ENCODE assay signal across 1 cellular context in the genomic region with DNA sequence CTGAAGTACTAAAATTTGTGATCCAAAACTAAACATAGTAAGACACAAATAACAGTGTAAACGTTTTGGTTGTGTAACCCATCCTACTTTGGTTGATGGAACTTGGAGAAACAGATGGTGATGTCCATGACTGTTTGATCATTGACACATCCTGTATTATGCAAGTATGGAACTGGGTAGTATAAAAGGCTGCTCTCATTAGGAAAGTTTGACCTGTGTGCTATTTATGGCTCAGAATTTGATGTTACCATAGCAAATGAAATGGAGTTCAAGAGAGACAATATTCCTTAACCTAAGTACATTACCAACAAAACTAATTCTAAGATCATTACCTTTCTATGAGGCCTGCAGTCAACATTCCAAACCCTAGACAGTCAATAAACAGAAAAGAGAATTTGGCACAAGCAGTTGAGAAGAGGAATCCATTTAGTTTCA.
TF ChIP-seq lines count a peak whose summit lies in the region.

No MANE protein-coding gene starts in this region.

TF ChIP-seq in HepG2, 621 proteins besides CTCF, POLR2A, EP300 and RAD21 (continued from another document and continues in another):
- peak; percentile 27; the same call in 1 of the 2 replicates for TF ChIP-seq ZNF281 (CRISPR knock-in tag; IDR thresholded peaks at IDR 0.05; ENCODE audit: borderline replicate concordance)
- no peak for TF ChIP-seq MAFK (conservative IDR thresholded peaks at IDR 0.05 in 1 of 2, IDR thresholded peaks at IDR 0.05 in 1 of 2; ENCODE audit: low read length in 2 of 2)
- no peak for TF ChIP-seq TFDP2 (CRISPR knock-in tag; IDR thresholded peaks at IDR 0.05)
- TF ChIP-seq SP5 (CRISPR knock-in tag; IDR thresholded peaks at IDR 0.05; ENCODE audit: borderline replicate concordance, low read depth): no peak
- no peak for TF ChIP-seq ZNF496 (CRISPR knock-in tag; IDR thresholded peaks at IDR 0.05; ENCODE audit: insufficient replicate concordance)
- TF ChIP-seq KDM1A (CRISPR knock-in tag; IDR thresholded peaks at IDR 0.05): peak; percentile 70; the same call in 1 of the 2 replicates
- TF ChIP-seq JUND (CRISPR knock-in tag; IDR thresholded peaks at IDR 0.05): no peak
- no peak for TF ChIP-seq ATF1 (CRISPR knock-in tag; IDR thresholded peaks at IDR 0.05)
- TF ChIP-seq, protein P1, sequence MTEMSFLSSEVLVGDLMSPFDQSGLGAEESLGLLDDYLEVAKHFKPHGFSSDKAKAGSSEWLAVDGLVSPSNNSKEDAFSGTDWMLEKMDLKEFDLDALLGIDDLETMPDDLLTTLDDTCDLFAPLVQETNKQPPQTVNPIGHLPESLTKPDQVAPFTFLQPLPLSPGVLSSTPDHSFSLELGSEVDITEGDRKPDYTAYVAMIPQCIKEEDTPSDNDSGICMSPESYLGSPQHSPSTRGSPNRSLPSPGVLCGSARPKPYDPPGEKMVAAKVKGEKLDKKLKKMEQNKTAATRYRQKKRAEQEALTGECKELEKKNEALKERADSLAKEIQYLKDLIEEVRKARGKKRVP (CRISPR knock-in tag; IDR thresholded peaks at IDR 0.05): peak in 1 of 2 experiments; percentile 66; a peak in 2 of 4 replicates
- no peak for TF ChIP-seq MTERF4 (CRISPR knock-in tag; IDR thresholded peaks at IDR 0.05)
- TF ChIP-seq, protein P2, sequence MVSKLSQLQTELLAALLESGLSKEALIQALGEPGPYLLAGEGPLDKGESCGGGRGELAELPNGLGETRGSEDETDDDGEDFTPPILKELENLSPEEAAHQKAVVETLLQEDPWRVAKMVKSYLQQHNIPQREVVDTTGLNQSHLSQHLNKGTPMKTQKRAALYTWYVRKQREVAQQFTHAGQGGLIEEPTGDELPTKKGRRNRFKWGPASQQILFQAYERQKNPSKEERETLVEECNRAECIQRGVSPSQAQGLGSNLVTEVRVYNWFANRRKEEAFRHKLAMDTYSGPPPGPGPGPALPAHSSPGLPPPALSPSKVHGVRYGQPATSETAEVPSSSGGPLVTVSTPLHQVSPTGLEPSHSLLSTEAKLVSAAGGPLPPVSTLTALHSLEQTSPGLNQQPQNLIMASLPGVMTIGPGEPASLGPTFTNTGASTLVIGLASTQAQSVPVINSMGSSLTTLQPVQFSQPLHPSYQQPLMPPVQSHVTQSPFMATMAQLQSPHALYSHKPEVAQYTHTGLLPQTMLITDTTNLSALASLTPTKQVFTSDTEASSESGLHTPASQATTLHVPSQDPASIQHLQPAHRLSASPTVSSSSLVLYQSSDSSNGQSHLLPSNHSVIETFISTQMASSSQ (IDR thresholded peaks at IDR 0.05; ENCODE audit: low read depth): no peak
- TF ChIP-seq, protein P2 (CRISPR knock-in tag; IDR thresholded peaks at IDR 0.05; ENCODE audit: borderline replicate concordance): peak; percentile 50; the same call in 1 of the 2 replicates
- TF ChIP-seq CBX1 (IDR thresholded peaks at IDR 0.05; ENCODE audit: low read depth): no peak
- TF ChIP-seq ELF1 (CRISPR knock-in tag; IDR thresholded peaks at IDR 0.05): no peak
- TF ChIP-seq, protein P3, sequence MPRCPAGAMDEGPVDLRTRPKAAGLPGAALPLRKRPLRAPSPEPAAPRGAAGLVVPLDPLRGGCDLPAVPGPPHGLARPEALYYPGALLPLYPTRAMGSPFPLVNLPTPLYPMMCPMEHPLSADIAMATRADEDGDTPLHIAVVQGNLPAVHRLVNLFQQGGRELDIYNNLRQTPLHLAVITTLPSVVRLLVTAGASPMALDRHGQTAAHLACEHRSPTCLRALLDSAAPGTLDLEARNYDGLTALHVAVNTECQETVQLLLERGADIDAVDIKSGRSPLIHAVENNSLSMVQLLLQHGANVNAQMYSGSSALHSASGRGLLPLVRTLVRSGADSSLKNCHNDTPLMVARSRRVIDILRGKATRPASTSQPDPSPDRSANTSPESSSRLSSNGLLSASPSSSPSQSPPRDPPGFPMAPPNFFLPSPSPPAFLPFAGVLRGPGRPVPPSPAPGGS (CRISPR knock-in tag; IDR thresholded peaks at IDR 0.05): no peak
- TF ChIP-seq NR2C2 (CRISPR knock-in tag; IDR thresholded peaks at IDR 0.05; ENCODE audit: borderline replicate concordance): no peak; the same call in 1 of the 2 replicates
- TF ChIP-seq GTF2F1 (IDR thresholded peaks at IDR 0.05; ENCODE audit: low read length): no peak
- TF ChIP-seq SP4 (CRISPR knock-in tag; IDR thresholded peaks at IDR 0.05): no peak
- TF ChIP-seq ZBTB7A (CRISPR knock-in tag; IDR thresholded peaks at IDR 0.05): no peak
- no peak for TF ChIP-seq CAMTA2 (CRISPR knock-in tag; IDR thresholded peaks at IDR 0.05; ENCODE audit: borderline replicate concordance)
- no peak for TF ChIP-seq ZNF563 (CRISPR knock-in tag; IDR thresholded peaks at IDR 0.05)
- TF ChIP-seq ZNF772 (CRISPR knock-in tag; IDR thresholded peaks at IDR 0.05): no peak
- no peak for TF ChIP-seq ZFP90 (CRISPR knock-in tag; IDR thresholded peaks at IDR 0.05; ENCODE audit: borderline replicate concordance)
- no peak for TF ChIP-seq NFAT5 (CRISPR knock-in tag; IDR thresholded peaks at IDR 0.05)
- peak; percentile 61 for TF ChIP-seq RARA (CRISPR knock-in tag; IDR thresholded peaks at IDR 0.05)
- TF ChIP-seq ZNF724P (CRISPR knock-in tag; IDR thresholded peaks at IDR 0.05; ENCODE audit: borderline replicate concordance): no peak
- TF ChIP-seq ZNF720 (CRISPR knock-in tag; IDR thresholded peaks at IDR 0.05): no peak
- TF ChIP-seq NFATC3 (CRISPR knock-in tag; IDR thresholded peaks at IDR 0.05): no peak
- no peak for TF ChIP-seq ZNF615 (CRISPR knock-in tag; IDR thresholded peaks at IDR 0.05; ENCODE audit: borderline replicate concordance)
- peak; percentile 52; the same call in 1 of the 2 replicates for TF ChIP-seq AHDC1 (CRISPR knock-in tag; IDR thresholded peaks at IDR 0.05; ENCODE audit: borderline replicate concordance)
- TF ChIP-seq EHMT2 (IDR thresholded peaks at IDR 0.05; ENCODE audit: borderline replicate concordance, low read depth, low read length): peak; percentile 81; the same call in 1 of the 2 replicates
- TF ChIP-seq SAP130 (CRISPR knock-in tag; IDR thresholded peaks at IDR 0.05; ENCODE audit: low read depth): peak; percentile 45; the same call in 1 of the 2 replicates
- TF ChIP-seq ZNF552 (CRISPR knock-in tag; IDR thresholded peaks at IDR 0.05; ENCODE audit: borderline replicate concordance): no peak
